In genomic region chr21:45430521-45431501, GRCh38 we compare ENCODE assay signal across 12 cellular contexts. TPM values are rescaled to one million over a fixed set of nuclear protein-coding genes. Genes with fewer than 3 reads are reported as not detected.
DNase-seq lines count a peak whose midpoint lies in the region; ATAC-seq and TF ChIP-seq lines count a peak whose summit lies in the region.
"Had no signal": no experiment of that assay in that cellular context is flagged by ENCODE, and none has a peak within 500 bp of the region (broad histone marks: within the 10 kb centered on the region; RNA-seq: fewer than 3 reads in every experiment).

No MANE protein-coding gene starts in this region.

- TF ChIP-seq EP300 in tibial nerve (IDR thresholded peaks at IDR 0.05), result no peak

- H3K4me1 ChIP-seq in thoracic aorta (ENCODE audit: control insufficient read depth in 1 of 2, low read depth in 2 of 2), result peaks cover 30 to 71% of the 10 kb centered on the region in 2 donors
- peaks cover 0 to 56% (median 14%) of the 10 kb centered on the region in 4 donors for H3K4me1 ChIP-seq in tibial nerve

- TF ChIP-seq POLR2A in tibial nerve (IDR thresholded peaks at IDR 0.05), result no peak

- H3K4me3 ChIP-seq in thoracic aorta (no peak overlapping the region), tibial nerve (no peak overlapping the region)
- H3K4me3 ChIP-seq: sigmoid colon had no signal

- H3K9me3 Mint-ChIP-seq in brain, result peaks cover 0 to 4% (median 0%) of the 10 kb centered on the region in 5 experiments
- H3K9me3 Mint-ChIP-seq: central memory CD8-positive, alpha-beta T cell had no signal

- H3K9me3 ChIP-seq in thoracic aorta (no peaks in the 10 kb centered on the region), tibial nerve (no peaks in the 10 kb centered on the region)
- H3K9me3 ChIP-seq: sigmoid colon had no signal

- H3K27ac Mint-ChIP-seq in brain, result peak overlapping the region in 3 of 5 experiments; percentile 41 to 93 (median 90)
- H3K27ac Mint-ChIP-seq: CD4-positive, alpha-beta memory T cell had no signal

- no peaks in the 10 kb centered on the region for H3K36me3 ChIP-seq in thoracic aorta
- no peaks in the 10 kb centered on the region for H3K36me3 ChIP-seq in tibial nerve
- H3K36me3 ChIP-seq: sigmoid colon had no signal

- peaks cover 44% of the 10 kb centered on the region for H3K4me1 Mint-ChIP-seq in brain
- H3K4me1 Mint-ChIP-seq: CD4-positive, alpha-beta memory T cell; central memory CD8-positive, alpha-beta T cell had no signal

- TF ChIP-seq CTCF in brain (conservative IDR thresholded peaks at IDR 0.05), result no peak
- no peak for TF ChIP-seq CTCF in thoracic aorta (IDR thresholded peaks at IDR 0.05)
- no peak for TF ChIP-seq CTCF in tibial nerve (IDR thresholded peaks at IDR 0.05)

- peak overlapping the region in 1 of 5 experiments; percentile 55 for H3K4me3 Mint-ChIP-seq in brain
- H3K4me3 Mint-ChIP-seq: CD4-positive, alpha-beta memory T cell; central memory CD8-positive, alpha-beta T cell had no signal

- DNase-seq in HuH-7.5 (ENCODE audit: low spot score) (peak; percentile 58), thoracic aorta (ENCODE audit: low spot score) (no peak), tibial nerve (ENCODE audit: low spot score in 2 of 2) (no peak), NCI-H2196 (lab: John Stamatoyannopoulos, UW; ENCODE audit: unreplicated experiment) (no peak)
- DNase-seq: NCI-H2171, sigmoid colon, T-helper 1 cell had no signal

- H3K27ac ChIP-seq in layer of hippocampus (ENCODE audit: low read depth, low read length), result peak overlapping the region; percentile 55
- peak overlapping the region; percentile 8 to 56 for H3K27ac ChIP-seq in thoracic aorta
- peak overlapping the region in 2 of 4 donors; percentile 47 to 54 for H3K27ac ChIP-seq in tibial nerve

- H3K36me3 Mint-ChIP-seq in brain, result no peaks in the 10 kb centered on the region
- H3K36me3 Mint-ChIP-seq: CD4-positive, alpha-beta memory T cell had no signal

- H3K27me3 Mint-ChIP-seq in brain, result no peaks in the 10 kb centered on the region

- ATAC-seq in thoracic aorta (ENCODE audit: insufficient number of reproducible peaks, low FRiP score, low read depth), result no peak
- no peak for ATAC-seq in HG03442 (IDR thresholded peaks at IDR 0.05; ENCODE audit: unreplicated experiment)

- WGBS in tibial nerve, 2 donors, result 52 to 53% methylated on average over 33 to 41 of the region's 48 CpGs

- H3K27me3 ChIP-seq in layer of hippocampus (ENCODE audit: control insufficient read depth, insufficient read depth, low read length), result no peaks in the 10 kb centered on the region
- no peaks in the 10 kb centered on the region for H3K27me3 ChIP-seq in thoracic aorta (replicated peaks; ENCODE audit: insufficient read depth)
- H3K27me3 ChIP-seq in tibial nerve, result no peaks in the 10 kb centered on the region
- H3K27me3 ChIP-seq: sigmoid colon had no signal

RNA-seq across cellular contexts. Expression of gene COL18A1, which starts 25.8 kb away (rescaled TPM):
- 31.5 TPM for polyA plus RNA-seq in brain (ENCODE audit: insufficient read depth, low read depth, low replicate concordance)
- 100 to 1,000 TPM; 507 to 811 TPM for total RNA-seq in thoracic aorta
- 100 to 1,000 TPM; 124 to 224 (median 173) TPM for total RNA-seq in tibial nerve
